21 cellular contexts compared by ENCODE assay signal in the genomic region with DNA sequence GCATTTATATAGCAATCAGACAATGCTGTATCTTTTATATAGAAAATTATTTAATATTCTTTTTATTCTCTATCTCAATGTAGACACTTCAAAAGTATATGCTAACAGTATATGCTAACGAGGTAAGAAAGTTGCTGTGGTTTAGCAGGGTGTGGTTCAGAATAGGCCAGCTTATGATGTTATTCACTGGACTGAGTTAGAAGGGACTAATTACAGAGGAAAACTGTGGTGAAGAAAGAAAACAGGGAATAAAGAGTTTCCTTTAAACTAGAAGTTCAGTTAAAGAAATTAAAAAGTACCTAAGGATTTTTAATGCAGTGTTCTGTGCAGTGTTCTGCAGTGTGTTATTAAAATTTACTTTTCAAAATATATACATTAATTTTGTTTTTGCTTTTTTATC. TPM values are rescaled to one million over a fixed set of nuclear protein-coding genes. Genes with fewer than 3 reads are reported as not detected.
DNase-seq lines count a peak whose midpoint lies in the region; FAIRE-seq and TF ChIP-seq lines count a peak whose summit lies in the region.
"Had no signal": no experiment of that assay in that cellular context is flagged by ENCODE, and none has a peak within 500 bp of the region (broad histone marks: within the 10 kb centered on the region; RNA-seq: fewer than 3 reads in every experiment).

No MANE protein-coding gene starts in this region.

- H3K9ac ChIP-seq in Karpas-422 (ENCODE audit: low read length) (no peak overlapping the region), mesenchymal stem cell (ENCODE audit: low read length) (peak overlapping the region; percentile 37)
- H3K9ac ChIP-seq: BLaER1 had no signal

- peaks cover 92% of the 10 kb centered on the region for H3K79me2 ChIP-seq in Karpas-422 (ENCODE audit: low read length)

- H2AK5ac ChIP-seq in mesenchymal stem cell (ENCODE audit: low read length, severe bottlenecking), result no peak overlapping the region

- H3K27me3 ChIP-seq in Karpas-422 (ENCODE audit: low read length) (no peaks in the 10 kb centered on the region), bronchial epithelial cell (ENCODE audit: control insufficient read depth, insufficient read depth, low read length) (no peaks in the 10 kb centered on the region), mesenchymal stem cell (ENCODE audit: control insufficient read depth in 1 of 2, insufficient read depth in 1 of 2, low read length in 2 of 2) (no peaks in the 10 kb centered on the region), adrenal gland (no peaks in the 10 kb centered on the region)
- H3K27me3 ChIP-seq: BLaER1 had no signal

- H3K9me3 ChIP-seq in Karpas-422 (ENCODE audit: low read length), result no peaks in the 10 kb centered on the region
- H3K9me3 ChIP-seq in mesenchymal stem cell (ENCODE audit: control insufficient read depth, low read length), result no peaks in the 10 kb centered on the region
- H3K9me3 ChIP-seq in adrenal gland (replicated peaks in 1 of 3), result no peaks in the 10 kb centered on the region

- no peak for TF ChIP-seq POLR2A in adrenal gland (IDR thresholded peaks at IDR 0.05)

- H3K36me3 ChIP-seq in Karpas-422 (ENCODE audit: insufficient read depth, low read length) (peaks cover 20% of the 10 kb centered on the region), bronchial epithelial cell (ENCODE audit: control insufficient read depth, insufficient read depth, low read length) (no peaks in the 10 kb centered on the region), mesenchymal stem cell (ENCODE audit: control insufficient read depth in 1 of 2, insufficient read depth in 2 of 2, low read depth in 1 of 2, low read length in 2 of 2) (peaks cover 0 to 5% of the 10 kb centered on the region in 2 experiments), adrenal gland (replicated peaks in 1 of 2) (no peaks in the 10 kb centered on the region)

- TF ChIP-seq CTCF in bronchial epithelial cell (IDR thresholded peaks at IDR 0.05; ENCODE audit: insufficient read depth, low read length, severe bottlenecking), result no peak
- TF ChIP-seq CTCF in adrenal gland (IDR thresholded peaks at IDR 0.05), result no peak

- H2BK120ac ChIP-seq in mesenchymal stem cell (ENCODE audit: low read depth, low read length), result no peak overlapping the region

- no peak for FAIRE-seq in bronchial epithelial cell (lab: Jason Lieb, UNC)
- FAIRE-seq: GM12891, GM18507, H1, K562 had no signal

- no peaks in the 10 kb centered on the region for H4K20me1 ChIP-seq in Karpas-422 (ENCODE audit: insufficient read depth, low read depth, low read length)

- WGBS in mesenchymal stem cell, result 92% methylated on average over 1 of the region's 1 CpG
- 85 to 90% (median 88%) methylated on average over 1 of the region's 1 CpG for WGBS in adrenal gland, 4 donors

- no peak overlapping the region for H4K8ac ChIP-seq in mesenchymal stem cell (ENCODE audit: low read length)

- H3K79me1 ChIP-seq in mesenchymal stem cell (replicated peaks; ENCODE audit: low read length, poor library complexity, severe bottlenecking), result peaks cover 33% of the 10 kb centered on the region

- H3K4me3 ChIP-seq in Karpas-422 (ENCODE audit: low read length) (no peak overlapping the region), bronchial epithelial cell (ENCODE audit: low read depth, low read length) (no peak overlapping the region), mesenchymal stem cell (ENCODE audit: insufficient read depth in 1 of 2, low read depth in 1 of 2, low read length in 2 of 2) (no peak overlapping the region), adrenal gland (no peak overlapping the region)
- H3K4me3 ChIP-seq: BLaER1, K562, PC-9 had no signal

- no peak overlapping the region for H2BK12ac ChIP-seq in mesenchymal stem cell (ENCODE audit: low read length in 2 of 2)

- H3K4me1 ChIP-seq in Karpas-422 (ENCODE audit: low read length) (peaks cover 41% of the 10 kb centered on the region), mesenchymal stem cell (ENCODE audit: control insufficient read depth, insufficient read depth, low read depth, low read length) (no peaks in the 10 kb centered on the region), adrenal gland (replicated peaks in 1 of 2) (peaks cover 3 to 6% of the 10 kb centered on the region in 2 donors)
- H3K4me1 ChIP-seq: BLaER1 had no signal

- H3K4ac ChIP-seq in mesenchymal stem cell (ENCODE audit: low read depth in 1 of 2, low read length in 2 of 2), result no peak overlapping the region

- intact Hi-C loops in adrenal gland (cut with DNase I), result no loop called here

- H3K4me2 ChIP-seq in Karpas-422 (ENCODE audit: low read depth, low read length, poor library complexity, severe bottlenecking) (no peak overlapping the region), mesenchymal stem cell (ENCODE audit: low read length, poor library complexity, severe bottlenecking) (no peak overlapping the region)
- H3K4me2 ChIP-seq: BLaER1, PC-9 had no signal

- H3K18ac ChIP-seq in mesenchymal stem cell (ENCODE audit: low read depth in 1 of 2, low read length in 2 of 2), result no peak overlapping the region

- DNase-seq in A172 (ENCODE audit: low spot score) (peak; percentile 8), Karpas-422 (no peak), bronchial epithelial cell (ENCODE audit: low read depth) (peak; percentile 17), mesenchymal stem cell (no peak), adrenal gland (no peak), Ammon's horn (ENCODE audit: low spot score) (no peak), putamen (ENCODE audit: low spot score) (no peak), COLO829 (ENCODE audit: low spot score) (no peak)
- DNase-seq: 8988T; CD4-positive, alpha-beta memory T cell; DMS53; MV-4-11; NCI-H1694 treated with DMSO at 0.1 percent for 48 hours; NCI-H510A; NCI-H82; PC-9 had no signal

- H2AFZ ChIP-seq in Karpas-422 (ENCODE audit: low read length) (no peak overlapping the region), mesenchymal stem cell (ENCODE audit: low read depth, low read length) (no peak overlapping the region)
- H2AFZ ChIP-seq: PC-9 had no signal

- H2BK15ac ChIP-seq in mesenchymal stem cell (ENCODE audit: low read depth, poor library complexity, severe bottlenecking), result no peak overlapping the region

- no peak overlapping the region for H3K23ac ChIP-seq in mesenchymal stem cell (ENCODE audit: low read length in 2 of 2)

- peak overlapping the region; percentile 35; the same call in 1 of the 2 replicates for H3K27ac ChIP-seq in Karpas-422 (ENCODE audit: low read length)
- H3K27ac ChIP-seq in mesenchymal stem cell (ENCODE audit: low read length, poor library complexity, severe bottlenecking), result no peak overlapping the region
- no peak overlapping the region for H3K27ac ChIP-seq in adrenal gland
- H3K27ac ChIP-seq: BLaER1, PC-9 had no signal

- H3K9me2 ChIP-seq in Karpas-422 (replicated peaks; ENCODE audit: insufficient read depth, low read length), result no peaks in the 10 kb centered on the region

- H2BK5ac ChIP-seq in mesenchymal stem cell (ENCODE audit: low read depth, low read length, poor library complexity, severe bottlenecking), result no peak overlapping the region

- H3K14ac ChIP-seq in mesenchymal stem cell (ENCODE audit: low read length in 2 of 2), result no peak overlapping the region

- H4K91ac ChIP-seq in mesenchymal stem cell (ENCODE audit: low read length), result no peak overlapping the region

RNA-seq across cellular contexts. Expression of gene MYO9A, which starts 59.4 kb away (rescaled TPM):
- total RNA-seq in A172 (2014; rRNA removed; shearing (Covaris generic)), result 14.9 and 18.4 TPM in 2 replicates
- total RNA-seq in Karpas-422 (2014; rRNA removed; shearing (Covaris generic); ENCODE audit: low replicate concordance), result 78.5 and 142 TPM in 2 replicates
- 29.7 and 41.6 TPM in 2 replicates for total RNA-seq in bronchial epithelial cell
- 6.6 TPM for polyA plus RNA-seq in mesenchymal stem cell (2013, experiment 1 of 2)
- 6.3 TPM for polyA plus RNA-seq in mesenchymal stem cell (2013, experiment 2 of 2)
- total RNA-seq in adrenal gland, result 10 to 100 TPM; 14.1 to 34.0 (median 23.1) TPM
- 1 to 10 TPM; 3.0 to 8.6 (median 3.2) TPM for polyA plus RNA-seq in adrenal gland

RNA-seq across cellular contexts. Expression of gene SENP8, which starts 59.6 kb away (rescaled TPM):
- 1.3 and 1.8 TPM in 2 replicates for total RNA-seq in A172 (2014; rRNA removed; shearing (Covaris generic))
- 1.0 and 6.8 TPM in 2 replicates for total RNA-seq in Karpas-422 (2014; rRNA removed; shearing (Covaris generic); ENCODE audit: low replicate concordance)
- 1.1 and 2.3 TPM in 2 replicates for total RNA-seq in bronchial epithelial cell
- 1.8 TPM for polyA plus RNA-seq in mesenchymal stem cell (2013, experiment 1 of 2)
- polyA plus RNA-seq in mesenchymal stem cell (2013, experiment 2 of 2), result 1.7 TPM
- total RNA-seq in adrenal gland, result 1 to 10 TPM; 2.3 to 4.6 (median 3.5) TPM
- 1 to 10 TPM in 2 of 3 donors, under 1 TPM in 1; 0.94 to 6.0 (median 1.1) TPM for polyA plus RNA-seq in adrenal gland

Comparison
In these comparisons a context has a peak if more than half of its experiments do, and no peak if none do; other contexts are left out.
1. DNase-seq: peak in A172 (single experiment) and bronchial epithelial cell (single experiment); none in Karpas-422 (single experiment), mesenchymal stem cell (single experiment), adrenal gland (0 of 7), Ammon's horn (single experiment), putamen (single experiment) and COLO829 (single experiment).